In genomic region chr7:12431886-12432285, GRCh38 we compare ENCODE assay signal across 1 cellular context.
TF ChIP-seq lines count a peak whose summit lies in the region.

No MANE protein-coding gene starts in this region.

TF ChIP-seq in H1, 55 proteins besides CTCF, POLR2A, EP300 and RAD21 (continued from another document):
- TF ChIP-seq KDM1A (IDR thresholded peaks at IDR 0.05; ENCODE audit: borderline replicate concordance, low read length) (no peak), GABPA (IDR thresholded peaks at IDR 0.05; ENCODE audit: borderline replicate concordance, insufficient read depth, low read length) (no peak), EZH2 (IDR thresholded peaks at IDR 0.05; ENCODE audit: low read depth, low read length, severe bottlenecking) (no peak), ZNF274 (IDR thresholded peaks at IDR 0.05; ENCODE audit: borderline replicate concordance, extremely low read depth, low read length) (no peak), GTF2F1 (IDR thresholded peaks at IDR 0.05; ENCODE audit: borderline replicate concordance, low read depth, low read length) (no peak), RBBP5 (IDR thresholded peaks at IDR 0.05; ENCODE audit: borderline replicate concordance, low read depth, low read length) (no peak)
